ENCODE assay signal across 8 cellular contexts in genomic region chr10:119209050-119209735, GRCh38. TPM values are rescaled to one million over a fixed set of nuclear protein-coding genes. Genes with fewer than 3 reads are reported as not detected.
DNase-seq lines count a peak whose midpoint lies in the region; ATAC-seq and TF ChIP-seq lines count a peak whose summit lies in the region.

No MANE protein-coding gene starts in this region.

- H3K27ac ChIP-seq in PC-3 (ENCODE audit: low read length) = no peak overlapping the region; the same call in 1 of the 2 replicates
- H3K27ac ChIP-seq in substantia nigra (ENCODE audit: low read depth, low read length, poor library complexity, severe bottlenecking) = no peak overlapping the region

- H3K4me2 ChIP-seq in PC-3 (ENCODE audit: low read length) = peak overlapping the region; percentile 91

- peak overlapping the region; percentile 70 for H3K27ac Mint-ChIP-seq in nephron progenitor cell

- DNase-seq in NOMO-1 treated with DMSO at 0.1 percent for 48 hours (lab: John Stamatoyannopoulos, UW; ENCODE audit: unreplicated experiment) (peak; percentile 8), NOMO-1 treated with dmso at 0.1 percent for 144 hours (lab: John Stamatoyannopoulos, UW; ENCODE audit: unreplicated experiment) (no peak), PC-3 (peak; percentile 52), fibroblast of the aortic adventitia (ENCODE audit: low read depth) (peak; percentile 82), nephron progenitor cell (peak; percentile 82), substantia nigra (lab: John Stamatoyannopoulos, UW) (peak in 35 of 49 donors; percentile 2 to 62 (median 28)), NCI-H128 (lab: John Stamatoyannopoulos, UW; ENCODE audit: unreplicated experiment) (no peak)
- DNase-seq in activated T-helper 9 cell treated with anti-CD3 and anti-CD28 coated beads, Interleukin-2, amount 50 U/mL, for 16 hours (ENCODE audit: low read depth) = peak; percentile 48

- ATAC-seq in PC-3 = no peak

- H3K36me3 Mint-ChIP-seq in nephron progenitor cell (ENCODE audit: low read depth) = no peaks in the 10 kb centered on the region

- CTCF ChIA-PET in PC-3 (lab: Charles Lee) = interaction anchor here (0.6 to 1.3 kb wide), 5 partner anchors 10 to 250 kb away, joined by 3 to 11 read pairs (median 3); partner anchors contain the start of gene DENND10

- BruUV-seq in PC-3 (replicated peaks; lab: Mats Ljungman, UMichigan) = no TSS peak

- H3K9ac ChIP-seq in PC-3 (ENCODE audit: low read length) = peak overlapping the region; percentile 32; the same call in 1 of the 2 replicates

- peaks cover 64% of the 10 kb centered on the region for H3K4me1 Mint-ChIP-seq in nephron progenitor cell

- peaks cover 9% of the 10 kb centered on the region for H3K27me3 Mint-ChIP-seq in nephron progenitor cell (ENCODE audit: low read depth, poor library complexity)

- H3K36me3 ChIP-seq in PC-3 (ENCODE audit: low read depth, low read length) = no peaks in the 10 kb centered on the region

- H4K20me1 ChIP-seq in PC-3 (ENCODE audit: low read length) = no peaks in the 10 kb centered on the region

- no peaks in the 10 kb centered on the region for H3K27me3 ChIP-seq in PC-3 (ENCODE audit: low read length)

- no peaks in the 10 kb centered on the region for H3F3A ChIP-seq in PC-3 (ENCODE audit: low read length, unreplicated experiment)

- POLR2A ChIA-PET in PC-3 (lab: Charles Lee; ENCODE audit: unreplicated experiment) = interaction anchor here (0.5 to 0.6 kb wide), 2 partner anchors 105 to 516 kb away, joined by 6 to 13 read pairs; partner anchors contain the start of genes DENND10 and INPP5F

- peak overlapping the region; percentile 80 for H2AFZ ChIP-seq in PC-3 (ENCODE audit: low read length)

- no peaks in the 10 kb centered on the region for H3K9me2 ChIP-seq in PC-3 (replicated peaks; ENCODE audit: low read length)

- peak; percentile 72 for TF ChIP-seq CTCF in PC-3 (conservative IDR thresholded peaks at IDR 0.05; ENCODE audit: low read depth, low read length)
- TF ChIP-seq CTCF in fibroblast of the aortic adventitia (IDR thresholded peaks at IDR 0.05; ENCODE audit: insufficient read depth, low read length) = peak; percentile 91
- peak; percentile 80 for TF ChIP-seq CTCF in nephron progenitor cell (IDR thresholded peaks at IDR 0.05)

- H3K79me2 ChIP-seq in PC-3 (ENCODE audit: low read length) = peaks cover 23% of the 10 kb centered on the region

- no peaks in the 10 kb centered on the region for H3K9me3 ChIP-seq in PC-3 (ENCODE audit: low read length)

- peak overlapping the region; percentile 98 for H3K4me3 Mint-ChIP-seq in nephron progenitor cell

- intact Hi-C loops in PC-3 (cut with micrococcal nuclease) = loop anchor here (1.0 to 5.0 kb wide), 3 partner anchors 44 to 283 kb away; no protein-coding TSS in a partner anchor

- peaks cover 33% of the 10 kb centered on the region for H3K4me1 ChIP-seq in PC-3 (ENCODE audit: insufficient read depth, low read length)

- H3K4me3 ChIP-seq in PC-3 (ENCODE audit: low read length) (peak overlapping the region; percentile 78), fibroblast of the aortic adventitia (ENCODE audit: low read depth, low read length) (peak overlapping the region; percentile 77)

- no peaks in the 10 kb centered on the region for H3K9me3 Mint-ChIP-seq in nephron progenitor cell

RNA-seq across cellular contexts. Expression of gene GRK5, which starts 1.8 kb away (rescaled TPM):
- total RNA-seq in PC-3 (2014; rRNA removed) (4.5 and 5.0 TPM in 2 replicates), fibroblast of the aortic adventitia (ENCODE audit: low replicate concordance) (7.0 and 20.5 TPM in 2 replicates)

RNA-seq across cellular contexts. Expression of gene PRDX3, which starts 30.6 kb away (rescaled TPM):
- total RNA-seq in PC-3 (2014; rRNA removed) (125 and 153 TPM in 2 replicates), fibroblast of the aortic adventitia (ENCODE audit: low replicate concordance) (67.0 and 189 TPM in 2 replicates)

RNA-seq across cellular contexts. Expression of gene SFXN4, which starts 43.7 kb away (rescaled TPM):
- 23.6 and 32.8 TPM in 2 replicates for total RNA-seq in PC-3 (2014; rRNA removed)
- 4.7 and 25.6 TPM in 2 replicates for total RNA-seq in fibroblast of the aortic adventitia (ENCODE audit: low replicate concordance)

Comparison
In these comparisons a context has a peak if more than half of its experiments do, and no peak if none do; other contexts are left out.
1. DNase-seq: peak in NOMO-1 treated with DMSO at 0.1 percent for 48 hours (single experiment), PC-3 (single experiment), activated T-helper 9 cell treated with anti-CD3 and anti-CD28 coated beads, Interleukin-2, amount 50 U/mL, for 16 hours (single experiment), fibroblast of the aortic adventitia (single experiment), nephron progenitor cell (single experiment) and substantia nigra (35 of 49); none in NOMO-1 treated with dmso at 0.1 percent for 144 hours (single experiment) and NCI-H128 (single experiment).
2. Peak in every context shown above with its lines, with median percentiles within 50 percentile points of each other: CTCF ChIP-seq.